ENCODE assay signal across 8 cellular contexts in genomic region chr2:190467575-190468083, GRCh38. TPM values are rescaled to one million over a fixed set of nuclear protein-coding genes. Genes with fewer than 3 reads are reported as not detected.
DNase-seq lines count a peak whose midpoint lies in the region; ATAC-seq and TF ChIP-seq lines count a peak whose summit lies in the region.

No MANE protein-coding gene starts in this region.

- POLR2A ChIA-PET in activated CD8-positive, alpha-beta T cell treated with anti-CD3 and anti-CD28 coated beads for 36 hours (lab: Charles Lee): interaction anchor here (0.7 to 1.1 kb wide), 3 partner anchors 21 to 62 kb away, joined by 3 to 4 read pairs (median 3); no protein-coding TSS in a partner anchor

- H3K27me3 ChIP-seq in Peyer's patch: no peaks in the 10 kb centered on the region

- H3K27ac Mint-ChIP-seq in activated CD8-positive, alpha-beta T cell treated with anti-CD3 and anti-CD28 coated beads for 36 hours: peak overlapping the region; percentile 11
- H3K27ac Mint-ChIP-seq in memory B cell: peak overlapping the region; percentile 64

- no peaks in the 10 kb centered on the region for H3K9me3 ChIP-seq in Peyer's patch

- H3K27ac ChIP-seq in C4-2B (peak overlapping the region; percentile 90), Peyer's patch (peak overlapping the region in 2 of 4 donors; percentile 51 to 69)

- TF ChIP-seq CTCF in C4-2B (conservative IDR thresholded peaks at IDR 0.05) (no peak), GM20000 (IDR thresholded peaks at IDR 0.05; ENCODE audit: extremely low read depth, missing control alignments) (no peak), Peyer's patch (IDR thresholded peaks at IDR 0.05) (no peak)
- TF ChIP-seq CTCF in activated CD8-positive, alpha-beta T cell treated with anti-CD3 and anti-CD28 coated beads for 36 hours (IDR thresholded peaks at IDR 0.05): no peak

- H3K9me3 Mint-ChIP-seq in activated CD8-positive, alpha-beta T cell treated with anti-CD3 and anti-CD28 coated beads for 36 hours: peaks cover 2% of the 10 kb centered on the region
- peaks cover 1% of the 10 kb centered on the region for H3K9me3 Mint-ChIP-seq in memory B cell

- H3K36me3 ChIP-seq in Peyer's patch: peaks cover 0 to 9% (median 0%) of the 10 kb centered on the region in 3 donors

- TF ChIP-seq POLR2A in Peyer's patch (IDR thresholded peaks at IDR 0.05): no peak

- no peaks in the 10 kb centered on the region for H3K27me3 Mint-ChIP-seq in activated CD8-positive, alpha-beta T cell treated with anti-CD3 and anti-CD28 coated beads for 36 hours
- H3K27me3 Mint-ChIP-seq in memory B cell: no peaks in the 10 kb centered on the region

- ATAC-seq in HG02852 (IDR thresholded peaks at IDR 0.05; ENCODE audit: unreplicated experiment): peak; percentile 40
- no peak for ATAC-seq in activated CD8-positive, alpha-beta T cell treated with anti-CD3 and anti-CD28 coated beads for 36 hours
- ATAC-seq in memory B cell (ENCODE audit: low read depth): no peak
- ATAC-seq in GM19035 (IDR thresholded peaks at IDR 0.05; ENCODE audit: unreplicated experiment): no peak

- H3K36me3 Mint-ChIP-seq in activated CD8-positive, alpha-beta T cell treated with anti-CD3 and anti-CD28 coated beads for 36 hours (ENCODE audit: low read depth): peaks cover 38% of the 10 kb centered on the region
- H3K36me3 Mint-ChIP-seq in memory B cell: peaks cover 11% of the 10 kb centered on the region

- H3K4me3 ChIP-seq in Peyer's patch: no peak overlapping the region

- no peak overlapping the region for H3K4me3 Mint-ChIP-seq in activated CD8-positive, alpha-beta T cell treated with anti-CD3 and anti-CD28 coated beads for 36 hours
- H3K4me3 Mint-ChIP-seq in memory B cell: no peak overlapping the region

- CTCF ChIA-PET in activated CD8-positive, alpha-beta T cell treated with anti-CD3 and anti-CD28 coated beads for 36 hours (lab: Charles Lee): no interaction called here

- DNase-seq in activated CD8-positive, alpha-beta T cell treated with anti-CD3 and anti-CD28 coated beads for 36 hours: no peak
- DNase-seq in memory B cell (ENCODE audit: low spot score in 2 of 2): no peak
- DNase-seq in GM20000 (ENCODE audit: low spot score): no peak
- DNase-seq in CD1c-positive myeloid dendritic cell (ENCODE audit: extremely low spot score): no peak
- DNase-seq in Peyer's patch: no peak

- H3K4me1 Mint-ChIP-seq in activated CD8-positive, alpha-beta T cell treated with anti-CD3 and anti-CD28 coated beads for 36 hours (ENCODE audit: low read depth): peaks cover 53% of the 10 kb centered on the region
- H3K4me1 Mint-ChIP-seq in memory B cell: peaks cover 48% of the 10 kb centered on the region

- intact Hi-C loops in activated CD8-positive, alpha-beta T cell treated with anti-CD3 and anti-CD28 coated beads for 36 hours (cut with micrococcal nuclease): no loop called here

- H3K4me1 ChIP-seq in Peyer's patch: peaks cover 0 to 32% (median 0%) of the 10 kb centered on the region in 4 donors

RNA-seq across cellular contexts. Expression of gene MFSD6, which starts 59.5 kb away (rescaled TPM):
- 10 to 100 TPM; 31.5 to 32.8 TPM for total RNA-seq in activated CD8-positive, alpha-beta T cell treated with anti-CD3 and anti-CD28 coated beads for 36 hours
- total RNA-seq in Peyer's patch: 100 to 1,000 TPM in 3 of 4 donors, 10 to 100 TPM in 1; 40.4 to 184 (median 119) TPM
